Comparison of ENCODE assay signal across 8 cellular contexts in the genomic region with DNA sequence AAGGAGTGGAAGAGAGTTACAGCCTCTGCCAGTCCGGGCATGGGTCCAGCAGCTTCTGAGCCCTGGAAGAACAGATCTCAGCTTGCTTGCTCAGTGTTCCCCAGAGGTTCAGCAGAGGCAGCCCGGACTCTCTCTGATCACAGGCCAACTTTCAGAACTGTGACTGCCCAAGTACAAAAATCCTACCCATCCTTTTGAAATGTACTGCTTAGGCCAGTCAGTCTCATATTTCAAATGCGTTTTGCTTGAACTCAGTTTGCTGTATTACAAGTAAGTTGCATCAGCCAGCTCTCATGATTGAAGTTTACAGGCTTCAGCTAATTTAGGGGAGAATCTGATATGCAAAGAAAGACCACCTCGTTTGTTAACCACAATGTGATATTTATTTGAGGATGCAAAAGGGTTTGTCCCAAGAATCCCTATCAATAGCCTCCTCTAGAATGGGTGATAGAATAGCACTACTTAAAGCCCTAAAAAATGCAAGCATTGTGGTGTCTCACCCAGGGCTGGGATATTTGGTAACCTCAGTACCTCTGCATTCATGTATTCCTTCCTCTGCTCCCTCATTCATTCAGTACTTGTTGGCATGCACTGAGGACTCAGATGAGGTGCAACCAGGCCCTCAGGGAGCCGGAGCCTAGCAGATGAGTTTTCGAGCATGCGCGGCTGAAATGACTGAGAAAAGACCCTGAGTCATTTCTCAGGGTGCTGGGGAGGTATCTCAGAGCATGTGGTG. TPM values are rescaled to one million over a fixed set of nuclear protein-coding genes. Genes with fewer than 3 reads are reported as not detected.
DNase-seq lines count a peak whose midpoint lies in the region; ATAC-seq and TF ChIP-seq lines count a peak whose summit lies in the region.

No MANE protein-coding gene starts in this region.

- H3K36me3 Mint-ChIP-seq in nephron progenitor cell (ENCODE audit: low read depth) = peaks cover 62% of the 10 kb centered on the region

- H3K4me1 Mint-ChIP-seq in nephron progenitor cell = peaks cover 5% of the 10 kb centered on the region

- DNase-seq in NCI-H345 treated with DMSO at 0.1 percent for 48 hours (lab: John Stamatoyannopoulos, UW; ENCODE audit: unreplicated experiment) (peak; percentile 0), choroid plexus epithelial cell (ENCODE audit: low read depth) (peak; percentile 98), nephron progenitor cell (no peak), T-helper 9 cell (no peak), mesenteric fat pad (ENCODE audit: low spot score) (no peak)

- H3K27ac Mint-ChIP-seq in nephron progenitor cell = peak overlapping the region; percentile 73

- no peak for TF ChIP-seq CTCF in choroid plexus epithelial cell (conservative IDR thresholded peaks at IDR 0.05; ENCODE audit: low read depth, low read length)
- TF ChIP-seq CTCF in nephron progenitor cell (IDR thresholded peaks at IDR 0.05) = no peak

- no peak overlapping the region for H3K4me3 ChIP-seq in choroid plexus epithelial cell (ENCODE audit: low read depth, low read length)

- H3K9me3 Mint-ChIP-seq in nephron progenitor cell = no peaks in the 10 kb centered on the region

- H3K4me3 Mint-ChIP-seq in nephron progenitor cell = no peak overlapping the region

- ATAC-seq in GM21619 (IDR thresholded peaks at IDR 0.05; ENCODE audit: unreplicated experiment) (peak; percentile 12), GM18505 (IDR thresholded peaks at IDR 0.05; ENCODE audit: unreplicated experiment) (no peak), HG03097 (IDR thresholded peaks at IDR 0.05; ENCODE audit: low FRiP score, unreplicated experiment) (no peak)

- no peaks in the 10 kb centered on the region for H3K27me3 Mint-ChIP-seq in nephron progenitor cell (ENCODE audit: low read depth, poor library complexity)

- no peak for TF ChIP-seq POLR2A in GM18505 (IDR thresholded peaks at IDR 0.05; ENCODE audit: borderline replicate concordance, extremely low read depth, insufficient read depth, insufficient read length)

RNA-seq across cellular contexts. Expression of gene AIMP2, which starts 7.0 kb away (rescaled TPM):
- 36.8 TPM for total RNA-seq in mesenteric fat pad

RNA-seq across cellular contexts. Expression of gene PMS2, which starts 7.2 kb away (rescaled TPM):
- total RNA-seq in mesenteric fat pad = 11.0 TPM

RNA-seq across cellular contexts. Expression of gene ANKRD61, which starts 15.1 kb away (rescaled TPM):
- 0.45 TPM for total RNA-seq in mesenteric fat pad

RNA-seq across cellular contexts. Expression of gene EIF2AK1, which starts 42.9 kb away (rescaled TPM):
- 57.9 TPM for total RNA-seq in mesenteric fat pad

RNA-seq across cellular contexts. Expression of gene RSPH10B, which starts 45.6 kb away (rescaled TPM):
- total RNA-seq in mesenteric fat pad = not detected

Comparison
In these comparisons a context has a peak if more than half of its experiments do, and no peak if none do; other contexts are left out.
1. DNase-seq: peak in NCI-H345 treated with DMSO at 0.1 percent for 48 hours (single experiment) and choroid plexus epithelial cell (single experiment); none in nephron progenitor cell (single experiment), T-helper 9 cell (single experiment) and mesenteric fat pad (single experiment).